8 cellular contexts compared by ENCODE assay signal in the genomic region with DNA sequence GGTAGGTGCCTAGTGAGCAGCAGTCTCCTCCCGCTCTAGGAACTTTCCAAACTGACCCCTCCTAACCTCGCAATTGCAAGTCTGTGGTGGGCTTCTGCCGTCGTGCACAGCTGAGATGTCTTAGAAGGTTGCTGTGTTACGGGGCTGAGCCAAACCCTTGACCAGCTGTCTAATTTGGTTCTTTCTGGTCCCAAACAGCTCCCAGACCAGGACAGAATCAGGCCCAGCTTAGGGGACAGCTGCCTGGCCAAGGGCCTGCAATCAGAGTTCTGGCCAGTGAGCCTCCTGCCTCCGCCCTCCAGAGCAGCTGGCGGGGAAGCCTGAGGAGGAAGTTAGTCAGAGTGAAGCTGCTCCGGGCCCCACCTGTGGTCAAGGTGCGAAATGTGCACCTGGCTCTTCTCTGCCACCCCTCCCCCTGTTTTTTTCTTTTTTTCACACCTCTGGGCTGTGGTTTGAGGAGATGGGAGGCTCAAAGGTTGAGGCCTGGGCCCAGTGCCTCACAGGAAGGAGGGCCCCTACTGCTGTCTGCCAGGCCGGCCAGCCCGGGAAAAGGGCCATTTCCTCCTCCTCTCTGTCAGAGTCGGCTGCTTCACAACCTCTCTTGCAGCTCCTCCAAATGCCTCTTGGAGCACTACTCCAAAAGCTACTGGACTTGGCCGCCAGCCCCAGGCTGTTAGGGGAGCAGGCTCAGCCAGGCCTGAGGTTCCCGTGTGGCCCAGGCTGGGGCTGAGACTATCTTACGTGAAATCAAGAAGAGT.
DNase-seq lines count a peak whose midpoint lies in the region; TF ChIP-seq lines count a peak whose summit lies in the region.

No MANE protein-coding gene starts in this region.

- TF ChIP-seq CTCF in GM12872 (IDR thresholded peaks at IDR 0.05; ENCODE audit: insufficient read depth, low read depth, low read length) (peak; percentile 34; the same call in 1 of the 3 replicates), HEK293 (tag by site-specific recombination; IDR thresholded peaks at IDR 0.05) (peak; percentile 29; the same call in 1 of the 2 replicates)

- H3K27ac ChIP-seq in HEK293 (ENCODE audit: extremely low read depth, low read depth, low read length): no peak overlapping the region
- H3K27ac ChIP-seq in effector memory CD4-positive, alpha-beta T cell (ENCODE audit: insufficient read depth, low read length, poor library complexity, severe bottlenecking): peak overlapping the region; percentile 77

- CTCF ChIA-PET in HEK293 (lab: Yijun Ruan, JAX): interaction anchor here (0.6 to 0.8 kb wide), 4 partner anchors 12 to 405 kb away, joined by 3 to 6 read pairs (median 3); no protein-coding TSS in a partner anchor

- DNase-seq in NCI-H2029 (lab: John Stamatoyannopoulos, UW) (peak; percentile 70), midbrain (lab: John Stamatoyannopoulos, UW) (peak; percentile 64), OCI-M2 (lab: John Stamatoyannopoulos, UW; ENCODE audit: unreplicated experiment) (no peak)
- DNase-seq in activated CD8-positive, alpha-beta memory T cell treated with anti-CD3 and anti-CD28 coated beads for 4 hours (ENCODE audit: low read depth in 2 of 2): peak; percentile 36 to 52
- DNase-seq in effector memory CD4-positive, alpha-beta T cell: peak; percentile 60 to 81 (median 69)
- peak; percentile 68 for DNase-seq in stimulated activated naive CD4-positive, alpha-beta T cell treated with Interleukin-2 at 50 U/mL for 16 hours (lab: John Stamatoyannopoulos, UW)

- H3K4me3 ChIP-seq in HEK293 (ENCODE audit: low read depth, low read length): no peak overlapping the region
- H3K4me3 ChIP-seq in effector memory CD4-positive, alpha-beta T cell (ENCODE audit: insufficient read depth, low read depth, low read length, poor library complexity, severe bottlenecking): no peak overlapping the region

- POLR2A ChIA-PET in HEK293 (lab: Yijun Ruan, JAX): no interaction called here

- H3K9me3 ChIP-seq in HEK293 (ENCODE audit: control insufficient read depth, insufficient read depth, low read depth, low read length): no peaks in the 10 kb centered on the region
- no peaks in the 10 kb centered on the region for H3K9me3 ChIP-seq in effector memory CD4-positive, alpha-beta T cell (ENCODE audit: control insufficient read depth, low read length)

- no peaks in the 10 kb centered on the region for H3K36me3 ChIP-seq in HEK293 (ENCODE audit: control insufficient read depth in 2 of 2, insufficient read depth in 1 of 2, low read length in 2 of 2)
- H3K36me3 ChIP-seq in effector memory CD4-positive, alpha-beta T cell (ENCODE audit: control insufficient read depth, insufficient read depth, low read length): no peaks in the 10 kb centered on the region

- H3K27me3 ChIP-seq in effector memory CD4-positive, alpha-beta T cell (replicated peaks; ENCODE audit: control insufficient read depth, insufficient read depth, low read length, poor library complexity, severe bottlenecking): no peaks in the 10 kb centered on the region

- H3K4me1 ChIP-seq in HEK293 (ENCODE audit: control insufficient read depth, insufficient read depth, low read length): no peaks in the 10 kb centered on the region
- H3K4me1 ChIP-seq in effector memory CD4-positive, alpha-beta T cell (ENCODE audit: control insufficient read depth, insufficient read depth, low read length, poor library complexity, severe bottlenecking): peaks cover 48% of the 10 kb centered on the region

TF ChIP-seq in HEK293, 187 proteins besides CTCF, POLR2A, EP300 and RAD21:
- TF ChIP-seq ZNF341 (tag by site-specific recombination; IDR thresholded peaks at IDR 0.05; ENCODE audit: low read depth) (0 out of 2 replicates have a peak, but pooled peaks have one; percentile 17), ZNF624 (tag by site-specific recombination; IDR thresholded peaks at IDR 0.05) (no peak)
